Comparison of ENCODE assay signal across 9 cellular contexts in genomic region chr1:113812661-113813135, GRCh38. TPM values are rescaled to one million over a fixed set of nuclear protein-coding genes. Genes with fewer than 3 reads are reported as not detected.
DNase-seq lines count a peak whose midpoint lies in the region; ATAC-seq and TF ChIP-seq lines count a peak whose summit lies in the region.
"Had no signal": no experiment of that assay in that cellular context is flagged by ENCODE, and none has a peak within 500 bp of the region (broad histone marks: within the 10 kb centered on the region; RNA-seq: fewer than 3 reads in every experiment).

No MANE protein-coding gene starts in this region.

- H3K9me3 Mint-ChIP-seq in memory B cell = no peaks in the 10 kb centered on the region

- peak overlapping the region; percentile 60 for H3K4me3 ChIP-seq in MM.1S (ENCODE audit: low read length)
- peak overlapping the region; percentile 44 for H3K4me3 ChIP-seq in cardiac fibroblast (replicated peaks in 1 of 2; ENCODE audit: low read depth in 2 of 2, low read length in 2 of 2)
- peak overlapping the region; percentile 29 for H3K4me3 ChIP-seq in urinary bladder (ENCODE audit: low read depth, low read length)

- peak overlapping the region; percentile 61; the same call in 1 of the 2 replicates for H3K27ac ChIP-seq in MM.1S (ENCODE audit: low read length)
- H3K27ac ChIP-seq in urinary bladder (ENCODE audit: low read depth) = peak overlapping the region; percentile 68

- peaks cover 23% of the 10 kb centered on the region for H3K4me1 Mint-ChIP-seq in memory B cell

- H3K36me3 ChIP-seq in MM.1S (replicated peaks; ENCODE audit: insufficient read depth, low read length) (no peaks in the 10 kb centered on the region), urinary bladder (ENCODE audit: insufficient read depth) (no peaks in the 10 kb centered on the region)

- H3K4me3 Mint-ChIP-seq in memory B cell = peak overlapping the region; percentile 93

- no peaks in the 10 kb centered on the region for H3K27me3 Mint-ChIP-seq in memory B cell

- TF ChIP-seq CTCF in MM.1S (IDR thresholded peaks at IDR 0.05; ENCODE audit: low read length) (no peak), cardiac fibroblast (IDR thresholded peaks at IDR 0.05; ENCODE audit: low read depth, low read length) (no peak)

- ATAC-seq in memory B cell (ENCODE audit: low read depth) = peak; percentile 12

- no peaks in the 10 kb centered on the region for H3K27me3 ChIP-seq in MM.1S (replicated peaks; ENCODE audit: insufficient read depth, low read length)

- H2AFZ ChIP-seq in MM.1S (ENCODE audit: low read length) = peak overlapping the region; percentile 87

- no peaks in the 10 kb centered on the region for H4K20me1 ChIP-seq in MM.1S (ENCODE audit: insufficient read depth, low read length)

- no peaks in the 10 kb centered on the region for H3K4me1 ChIP-seq in MM.1S (ENCODE audit: low read length)
- H3K4me1 ChIP-seq in urinary bladder (ENCODE audit: insufficient read depth) = no peaks in the 10 kb centered on the region

- peaks cover 7% of the 10 kb centered on the region for H3K36me3 Mint-ChIP-seq in memory B cell

- H3K27ac Mint-ChIP-seq in memory B cell = peak overlapping the region; percentile 96

- peak; percentile 9 for DNase-seq in COR-L47 (lab: John Stamatoyannopoulos, UW)
- no peak for DNase-seq in MM.1S
- no peak for DNase-seq in cardiac fibroblast (ENCODE audit: low read depth in 2 of 2)
- DNase-seq in memory B cell (ENCODE audit: low spot score in 2 of 2) = no peak
- DNase-seq in foreskin melanocyte = no peak
- no peak for DNase-seq in SIG-M5 treated with dmso at 0.1 percent for 504 hours (lab: John Stamatoyannopoulos, UW; ENCODE audit: unreplicated experiment)
- no peak for DNase-seq in GDM1 (lab: John Stamatoyannopoulos, UW)

- H3K9me3 ChIP-seq in MM.1S (replicated peaks; ENCODE audit: insufficient read depth, low read length) = no peaks in the 10 kb centered on the region

- H3F3A ChIP-seq in MM.1S (ENCODE audit: insufficient read depth, low read length) = no peaks in the 10 kb centered on the region

- 21% methylated on average over 13 of the region's 13 CpGs for WGBS in urinary bladder

- H3K79me2 ChIP-seq in MM.1S (ENCODE audit: low read length) = peaks cover 42% of the 10 kb centered on the region

- peak overlapping the region; percentile 64 for H3K9ac ChIP-seq in MM.1S (ENCODE audit: low read length)

- H3K9me2 ChIP-seq in MM.1S (replicated peaks; ENCODE audit: insufficient read depth, low read length) = no peaks in the 10 kb centered on the region

- H3K4me2 ChIP-seq in MM.1S (ENCODE audit: low read depth, low read length) = peak overlapping the region; percentile 63; the same call in 1 of the 2 replicates

RNA-seq across cellular contexts. Expression of gene RSBN1, which starts 0.4 kb away (rescaled TPM):
- total RNA-seq in urinary bladder = 34.2 TPM
- polyA plus RNA-seq in urinary bladder = 9.6 TPM

RNA-seq across cellular contexts. Expression of gene PHTF1, which starts 53.4 kb away (rescaled TPM):
- 27.2 TPM for total RNA-seq in urinary bladder
- polyA plus RNA-seq in urinary bladder = 8.3 TPM

RNA-seq across cellular contexts. Expression of gene PTPN22, which starts 58.8 kb away (rescaled TPM):
- 2.3 TPM for total RNA-seq in urinary bladder
- 1.2 TPM for polyA plus RNA-seq in urinary bladder
- total RNA-seq: NCI-H460 had no signal
